ENCODE assay signal across 9 cellular contexts in the genomic region with DNA sequence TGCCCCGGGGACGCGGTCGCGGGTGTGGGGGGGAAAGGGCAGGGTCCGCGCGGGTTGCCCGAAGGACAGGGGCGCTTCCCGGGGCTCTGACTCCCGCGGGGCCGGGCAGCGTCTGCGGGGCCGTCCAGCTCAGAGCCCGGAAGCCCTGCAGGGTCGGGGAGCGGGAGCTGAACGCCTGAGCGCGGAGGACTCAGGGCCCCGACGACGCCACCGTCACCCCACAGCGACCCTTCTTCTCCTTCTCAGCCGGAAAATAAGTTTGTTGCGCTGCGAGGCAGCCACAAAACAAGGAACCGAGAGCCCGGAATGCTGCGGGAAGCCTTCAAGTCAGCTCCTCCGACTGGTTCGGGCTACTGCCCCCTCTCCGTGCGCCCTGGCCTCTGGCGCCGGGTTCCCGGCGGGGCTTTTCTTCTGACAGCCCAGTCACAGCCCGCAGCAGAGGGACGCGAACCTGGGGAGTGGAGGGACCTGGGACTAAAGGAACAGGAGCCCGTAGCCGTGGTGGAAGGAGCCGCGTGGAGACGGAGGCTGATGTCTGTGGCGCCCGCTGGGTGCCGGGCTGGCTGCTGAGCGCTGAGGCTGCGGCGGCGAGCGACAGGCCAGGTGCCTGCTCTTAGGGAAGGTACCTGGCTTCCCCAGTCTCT. TPM values are rescaled to one million over a fixed set of nuclear protein-coding genes. Genes with fewer than 3 reads are reported as not detected.
DNase-seq lines count a peak whose midpoint lies in the region; ATAC-seq lines count a peak whose summit lies in the region.
"Had no signal": no experiment of that assay in that cellular context is flagged by ENCODE, and none has a peak within 500 bp of the region (broad histone marks: within the 10 kb centered on the region; RNA-seq: fewer than 3 reads in every experiment).

No MANE protein-coding gene starts in this region.

- H3K9me3 ChIP-seq in duodenal mucosa (ENCODE audit: control insufficient read depth in 1 of 2, low read length in 2 of 2) (no peaks in the 10 kb centered on the region), muscle layer of colon (ENCODE audit: low read length) (no peaks in the 10 kb centered on the region)

- DNase-seq in stimulated activated naive CD8-positive, alpha-beta T cell treated with anti-CD3 and anti-CD28 coated beads, Interleukin-15, amount 100 ng/mL, for 72 hours: no peak
- no peak for DNase-seq in stimulated activated naive CD8-positive, alpha-beta T cell treated with anti-CD3 and anti-CD28 coated beads, Interleukin-15, Interleukin-2, amounts not matched to agents 100 U/mL and 50 U/mL, for 24 hours
- DNase-seq in NCI-H128 (lab: John Stamatoyannopoulos, UW; ENCODE audit: unreplicated experiment): no peak
- DNase-seq in activated T-helper 2 cell treated with anti-CD3 and anti-CD28 coated beads, Interferon-gamma antibody, Interleukin-2, Interleukin-4, amounts not matched to agents 10 μg/mL and 5 μg/mL and 100 μg/mL, durations not matched to agents 14 hours and 24 hours and 36 hours (ENCODE audit: low spot score): no peak

- H3K4me1 Mint-ChIP-seq in stimulated activated naive CD8-positive, alpha-beta T cell treated with anti-CD3 and anti-CD28 coated beads, Interleukin-15, amount 100 ng/mL, for 72 hours: peaks cover 10% of the 10 kb centered on the region
- H3K4me1 Mint-ChIP-seq in activated T-helper 2 cell treated with anti-CD3 and anti-CD28 coated beads, Interferon-gamma antibody, Interleukin-2, Interleukin-4, amounts not matched to agents 10 μg/mL and 5 μg/mL and 100 μg/mL, durations not matched to agents 14 hours and 24 hours and 36 hours (ENCODE audit: low read depth): no peaks in the 10 kb centered on the region

- no peak overlapping the region for H3K27ac Mint-ChIP-seq in stimulated activated naive CD8-positive, alpha-beta T cell treated with anti-CD3 and anti-CD28 coated beads, Interleukin-15, amount 100 ng/mL, for 72 hours
- no peak overlapping the region for H3K27ac Mint-ChIP-seq in activated T-helper 2 cell treated with anti-CD3 and anti-CD28 coated beads, Interferon-gamma antibody, Interleukin-2, Interleukin-4, amounts not matched to agents 10 μg/mL and 5 μg/mL and 100 μg/mL, durations not matched to agents 14 hours and 24 hours and 36 hours

- peaks cover 0 to 4% of the 10 kb centered on the region in 2 donors for H3K9me3 Mint-ChIP-seq in stimulated activated naive CD8-positive, alpha-beta T cell treated with anti-CD3 and anti-CD28 coated beads, Interleukin-15, amount 100 ng/mL, for 72 hours
- no peaks in the 10 kb centered on the region for H3K9me3 Mint-ChIP-seq in activated T-helper 2 cell treated with anti-CD3 and anti-CD28 coated beads, Interferon-gamma antibody, Interleukin-2, Interleukin-4, amounts not matched to agents 10 μg/mL and 5 μg/mL and 100 μg/mL, durations not matched to agents 14 hours and 24 hours and 36 hours

- H3K27me3 Mint-ChIP-seq in stimulated activated naive CD8-positive, alpha-beta T cell treated with anti-CD3 and anti-CD28 coated beads, Interleukin-15, amount 100 ng/mL, for 72 hours: peaks cover 67% of the 10 kb centered on the region
- H3K27me3 Mint-ChIP-seq in activated T-helper 2 cell treated with anti-CD3 and anti-CD28 coated beads, Interferon-gamma antibody, Interleukin-2, Interleukin-4, amounts not matched to agents 10 μg/mL and 5 μg/mL and 100 μg/mL, durations not matched to agents 14 hours and 24 hours and 36 hours (ENCODE audit: low read depth): peaks cover 41% of the 10 kb centered on the region

- H3K4me3 Mint-ChIP-seq in stimulated activated naive CD8-positive, alpha-beta T cell treated with anti-CD3 and anti-CD28 coated beads, Interleukin-15, amount 100 ng/mL, for 72 hours: peak overlapping the region; percentile 26 to 29
- H3K4me3 Mint-ChIP-seq in activated T-helper 2 cell treated with anti-CD3 and anti-CD28 coated beads, Interferon-gamma antibody, Interleukin-2, Interleukin-4, amounts not matched to agents 10 μg/mL and 5 μg/mL and 100 μg/mL, durations not matched to agents 14 hours and 24 hours and 36 hours (ENCODE audit: low read depth): no peak overlapping the region

- H3K27me3 ChIP-seq in duodenal mucosa (ENCODE audit: control insufficient read depth in 1 of 2, insufficient read depth in 2 of 2, low read length in 2 of 2) (peaks cover 0 to 18% of the 10 kb centered on the region in 2 donors), muscle layer of colon (ENCODE audit: control insufficient read depth in 1 of 2, insufficient read depth in 2 of 2, low read length in 2 of 2) (peaks cover 0 to 30% of the 10 kb centered on the region in 2 donors)

- H3K4me1 ChIP-seq in duodenal mucosa (ENCODE audit: control insufficient read depth in 1 of 2, insufficient read depth in 2 of 2, low read length in 2 of 2) (peaks cover 0 to 8% of the 10 kb centered on the region in 2 donors), muscle layer of colon (ENCODE audit: insufficient read depth, low read length) (no peaks in the 10 kb centered on the region)

- ATAC-seq in stimulated activated naive CD8-positive, alpha-beta T cell treated with anti-CD3 and anti-CD28 coated beads, Interleukin-15, amount 100 ng/mL, for 72 hours: peak; percentile 39
- no peak for ATAC-seq in stimulated activated naive CD8-positive, alpha-beta T cell treated with anti-CD3 and anti-CD28 coated beads, Interleukin-15, Interleukin-2, amounts not matched to agents 100 U/mL and 50 U/mL, for 24 hours
- ATAC-seq in GM18511 (IDR thresholded peaks at IDR 0.05; ENCODE audit: unreplicated experiment) (no peak), HG03457 (IDR thresholded peaks at IDR 0.05; ENCODE audit: unreplicated experiment) (no peak)

- H3K27ac ChIP-seq in duodenal mucosa (ENCODE audit: low read depth, low read length) (peak overlapping the region; percentile 20), muscle layer of colon (ENCODE audit: low read depth, low read length) (no peak overlapping the region)

- intact Hi-C loops in activated T-helper 2 cell treated with anti-CD3 and anti-CD28 coated beads, Interferon-gamma antibody, Interleukin-2, Interleukin-4, amounts not matched to agents 10 μg/mL and 5 μg/mL and 100 μg/mL, durations not matched to agents 14 hours and 24 hours and 36 hours (cut with micrococcal nuclease): no loop called here

- peak overlapping the region; percentile 35 to 58 for H3K4me3 ChIP-seq in duodenal mucosa (ENCODE audit: low read depth in 1 of 2, low read length in 2 of 2)
- H3K4me3 ChIP-seq in muscle layer of colon (ENCODE audit: low read depth in 1 of 2, low read length in 2 of 2): peak overlapping the region; percentile 16 to 23

- H3K36me3 ChIP-seq in duodenal mucosa (ENCODE audit: control insufficient read depth in 1 of 2, insufficient read depth in 2 of 2, low read length in 2 of 2) (no peaks in the 10 kb centered on the region), muscle layer of colon (ENCODE audit: insufficient read depth, low read length) (no peaks in the 10 kb centered on the region)

- no peaks in the 10 kb centered on the region for H3K36me3 Mint-ChIP-seq in activated T-helper 2 cell treated with anti-CD3 and anti-CD28 coated beads, Interferon-gamma antibody, Interleukin-2, Interleukin-4, amounts not matched to agents 10 μg/mL and 5 μg/mL and 100 μg/mL, durations not matched to agents 14 hours and 24 hours and 36 hours (ENCODE audit: low read depth)

- H3K9ac ChIP-seq in duodenal mucosa (ENCODE audit: low read depth in 1 of 2, low read length in 2 of 2) (no peak overlapping the region), muscle layer of colon (ENCODE audit: low read length) (no peak overlapping the region)

RNA-seq across cellular contexts. Expression of gene CNTN4, which starts 0.5 kb away (rescaled TPM):
- not detected in 2 replicates for total RNA-seq in activated T-helper 2 cell treated with anti-CD3 and anti-CD28 coated beads, Interferon-gamma antibody, Interleukin-2, Interleukin-4, amounts not matched to agents 10 μg/mL and 5 μg/mL and 100 μg/mL, durations not matched to agents 14 hours and 24 hours and 36 hours
- total RNA-seq: SK-MEL-5 had no signal
